In the genomic region with DNA sequence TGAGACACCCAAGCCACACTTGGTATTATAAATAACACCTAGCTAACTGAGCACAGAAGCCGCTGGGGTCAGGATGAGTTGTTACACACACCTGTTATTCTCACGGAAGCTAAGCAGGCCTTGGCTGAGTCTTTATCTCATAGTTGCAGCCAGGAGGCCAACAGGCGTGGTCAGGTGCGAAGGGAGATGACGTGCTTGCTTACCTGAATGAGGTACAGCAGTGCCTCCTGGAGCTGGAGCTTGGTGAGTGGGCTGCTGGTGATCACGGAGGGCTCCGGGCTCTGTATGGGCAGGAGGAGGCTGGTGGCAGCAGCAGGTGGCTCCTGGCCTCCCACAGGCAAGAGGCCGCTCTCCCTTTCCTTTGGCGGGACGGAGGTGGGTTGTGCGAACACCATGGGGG, we compare ENCODE assay signal across 24 cellular contexts. TPM values are rescaled to one million over a fixed set of nuclear protein-coding genes. Genes with fewer than 3 reads are reported as not detected.
DNase-seq lines count a peak whose midpoint lies in the region; ATAC-seq and TF ChIP-seq lines count a peak whose summit lies in the region.
"Had no signal": no experiment of that assay in that cellular context is flagged by ENCODE, and none has a peak within 500 bp of the region (broad histone marks: within the 10 kb centered on the region; RNA-seq: fewer than 3 reads in every experiment).

No MANE protein-coding gene starts in this region.

- H3K27ac ChIP-seq in breast epithelium (peak overlapping the region; percentile 73 to 87), rectal smooth muscle tissue (ENCODE audit: low read depth, low read length) (peak overlapping the region; percentile 96)
- no peak overlapping the region for H3K27ac ChIP-seq in CD8-positive, alpha-beta T cell (ENCODE audit: low read depth, low read length)
- H3K27ac ChIP-seq: 22Rv1, SJCRH30 had no signal

- no peak for TF ChIP-seq POLR2A in breast epithelium (IDR thresholded peaks at IDR 0.05)

- no peak overlapping the region for H3K4me3 Mint-ChIP-seq in MCF 10A (ENCODE audit: unreplicated experiment)
- H3K4me3 Mint-ChIP-seq in CD8-positive, alpha-beta T cell, result no peak overlapping the region
- H3K4me3 Mint-ChIP-seq: activated CD4-positive, alpha-beta memory T cell treated with anti-CD3 and anti-CD28 coated beads for 36 hours; activated naive CD8-positive, alpha-beta T cell; HFFc6; neural crest cell; stimulated activated naive CD8-positive, alpha-beta T cell treated with anti-CD3 and anti-CD28 coated beads, Interleukin-15, Interleukin-2, amounts not matched to agents 100 ng/mL and 50 ng/mL, for 24 hours; T-cell had no signal

- H3K27me3 ChIP-seq in breast epithelium (no peaks in the 10 kb centered on the region), rectal smooth muscle tissue (ENCODE audit: control insufficient read depth, insufficient read depth, low read length) (no peaks in the 10 kb centered on the region)
- H3K27me3 ChIP-seq in CD8-positive, alpha-beta T cell (ENCODE audit: insufficient read depth, low read length), result no peaks in the 10 kb centered on the region
- H3K27me3 ChIP-seq: SJCRH30, tibial nerve had no signal

- H3K27ac Mint-ChIP-seq in MCF 10A (ENCODE audit: low read depth, unreplicated experiment), result no peak overlapping the region
- H3K27ac Mint-ChIP-seq in CD8-positive, alpha-beta T cell, result no peak overlapping the region
- H3K27ac Mint-ChIP-seq in activated naive CD4-positive, alpha-beta T cell treated with anti-CD3 and anti-CD28 coated beads, Interleukin-2, amount 50 U/mL, for 72 hours, result no peak overlapping the region
- H3K27ac Mint-ChIP-seq: activated CD4-positive, alpha-beta memory T cell treated with anti-CD3 and anti-CD28 coated beads for 36 hours; activated naive CD8-positive, alpha-beta T cell; HFFc6; stimulated activated naive CD8-positive, alpha-beta T cell treated with anti-CD3 and anti-CD28 coated beads, Interleukin-15, Interleukin-2, amounts not matched to agents 100 ng/mL and 50 ng/mL, for 24 hours had no signal

- CTCF ChIA-PET in MCF 10A (lab: Yijun Ruan, JAX), result interaction anchor here (0.6 to 3.0 kb wide), 6 partner anchors 9 to 635 kb away, joined by 3 to 21 read pairs (median 5); no protein-coding TSS in a partner anchor
- CTCF ChIA-PET in CD8-positive, alpha-beta T cell (lab: Charles Lee), result interaction anchor here (1.5 to 2.3 kb wide), 3 partner anchors 9 to 297 kb away, joined by 6 to 25 read pairs (median 11); no protein-coding TSS in a partner anchor

- POLR2A ChIA-PET in MCF 10A (lab: Yijun Ruan, JAX), result no interaction called here
- POLR2A ChIA-PET in CD8-positive, alpha-beta T cell (lab: Charles Lee), result interaction anchor here (0.9 kb wide), 1 partner anchor 296 kb away, joined by 3 read pairs; no protein-coding TSS in a partner anchor

- peaks cover 41% of the 10 kb centered on the region for H3K36me3 Mint-ChIP-seq in MCF 10A (ENCODE audit: insufficient read depth, unreplicated experiment)
- peaks cover 93% of the 10 kb centered on the region for H3K36me3 Mint-ChIP-seq in CD8-positive, alpha-beta T cell
- peaks cover 4 to 16% of the 10 kb centered on the region in 2 donors for H3K36me3 Mint-ChIP-seq in activated naive CD4-positive, alpha-beta T cell treated with anti-CD3 and anti-CD28 coated beads, Interleukin-2, amount 50 U/mL, for 72 hours

- peak; percentile 82 for ATAC-seq in left colon
- ATAC-seq in CD8-positive, alpha-beta T cell, result no peak
- ATAC-seq in activated naive CD4-positive, alpha-beta T cell treated with anti-CD3 and anti-CD28 coated beads, Interleukin-2, amount 50 U/mL, for 72 hours, result no peak

- TF ChIP-seq CTCF in breast epithelium (IDR thresholded peaks at IDR 0.05), result no peak
- TF ChIP-seq CTCF in MCF 10A (IDR thresholded peaks at IDR 0.05; ENCODE audit: unreplicated experiment), result no peak
- no peak for TF ChIP-seq CTCF in CD8-positive, alpha-beta T cell (IDR thresholded peaks at IDR 0.05)

- no TSS peak for BruUV-seq in MCF 10A (replicated peaks; lab: Mats Ljungman, UMichigan)

- no peaks in the 10 kb centered on the region for H3K9me3 ChIP-seq in breast epithelium
- no peaks in the 10 kb centered on the region for H3K9me3 ChIP-seq in CD8-positive, alpha-beta T cell (ENCODE audit: low read length)
- H3K9me3 ChIP-seq: lower lobe of right lung, tibial nerve had no signal

- no peaks in the 10 kb centered on the region for H3K4me1 Mint-ChIP-seq in MCF 10A (ENCODE audit: insufficient read depth, unreplicated experiment)
- no peaks in the 10 kb centered on the region for H3K4me1 Mint-ChIP-seq in CD8-positive, alpha-beta T cell (ENCODE audit: low read depth)
- H3K4me1 Mint-ChIP-seq: neural crest cell had no signal

- H3K9ac ChIP-seq in rectal smooth muscle tissue (ENCODE audit: low read length), result no peak overlapping the region

- H3K36me3 ChIP-seq in breast epithelium (no peaks in the 10 kb centered on the region), rectal smooth muscle tissue (ENCODE audit: control insufficient read depth, insufficient read depth, low read length) (peaks cover 30% of the 10 kb centered on the region)
- peaks cover 36% of the 10 kb centered on the region for H3K36me3 ChIP-seq in CD8-positive, alpha-beta T cell (ENCODE audit: insufficient read depth, low read length)

- no peaks in the 10 kb centered on the region for H3K4me1 ChIP-seq in breast epithelium
- peaks cover 29% of the 10 kb centered on the region for H3K4me1 ChIP-seq in rectal smooth muscle tissue (ENCODE audit: control insufficient read depth, insufficient read depth, low read length)
- no peaks in the 10 kb centered on the region for H3K4me1 ChIP-seq in CD8-positive, alpha-beta T cell (ENCODE audit: insufficient read depth, low read length)
- H3K4me1 ChIP-seq: lower lobe of right lung, SJCRH30 had no signal

- H3K9me3 Mint-ChIP-seq in MCF 10A (ENCODE audit: unreplicated experiment), result no peaks in the 10 kb centered on the region
- no peaks in the 10 kb centered on the region for H3K9me3 Mint-ChIP-seq in CD8-positive, alpha-beta T cell
- no peaks in the 10 kb centered on the region for H3K9me3 Mint-ChIP-seq in activated naive CD4-positive, alpha-beta T cell treated with anti-CD3 and anti-CD28 coated beads, Interleukin-2, amount 50 U/mL, for 72 hours
- H3K9me3 Mint-ChIP-seq: HFFc6; stimulated activated naive CD8-positive, alpha-beta T cell treated with anti-CD3 and anti-CD28 coated beads, Interleukin-15, Interleukin-2, amounts not matched to agents 100 ng/mL and 50 ng/mL, for 24 hours; T-cell had no signal

- DNase-seq in breast epithelium (ENCODE audit: low spot score in 2 of 2) (no peak), MCF 10A (ENCODE audit: unreplicated experiment) (no peak), left colon (no peak), HuH-7 (ENCODE audit: low spot score) (no peak), AML-193 (lab: John Stamatoyannopoulos, UW) (no peak)
- DNase-seq in CD8-positive, alpha-beta T cell, result no peak
- DNase-seq in activated naive CD4-positive, alpha-beta T cell treated with anti-CD3 and anti-CD28 coated beads, Interleukin-2, amount 50 U/mL, for 72 hours (ENCODE audit: low spot score in 2 of 2), result no peak
- DNase-seq: activated CD4-positive, alpha-beta memory T cell treated with anti-CD3 and anti-CD28 coated beads for 36 hours; activated CD4-positive, CD25-positive, alpha-beta regulatory T cell treated with anti-CD3 and anti-CD28 coated beads, Interleukin-2, amount 50 U/mL, for 72 hours; cerebellar nuclear complex; HFFc6; Karpas-422; lower lobe of right lung; NCI-H1436; NCI-H2081 treated with DMSO at 0.1 percent for 48 hours; NCI-H774; SJCRH30; T-cell had no signal

- H3K4me3 ChIP-seq in breast epithelium (no peak overlapping the region), rectal smooth muscle tissue (ENCODE audit: low read length) (no peak overlapping the region)
- H3K4me3 ChIP-seq in CD8-positive, alpha-beta T cell (ENCODE audit: low read depth, low read length), result no peak overlapping the region
- H3K4me3 ChIP-seq: lower lobe of right lung, SJCRH30, tibial nerve had no signal

- H3K27me3 Mint-ChIP-seq in MCF 10A (ENCODE audit: insufficient read depth, unreplicated experiment), result peaks cover under 1% of the 10 kb centered on the region
- no peaks in the 10 kb centered on the region for H3K27me3 Mint-ChIP-seq in CD8-positive, alpha-beta T cell (ENCODE audit: low read depth)
- H3K27me3 Mint-ChIP-seq: activated CD4-positive, alpha-beta memory T cell treated with anti-CD3 and anti-CD28 coated beads for 36 hours; activated naive CD8-positive, alpha-beta T cell; stimulated activated naive CD8-positive, alpha-beta T cell treated with anti-CD3 and anti-CD28 coated beads, Interleukin-15, Interleukin-2, amounts not matched to agents 100 ng/mL and 50 ng/mL, for 24 hours; T-cell had no signal

- intact Hi-C loops in breast epithelium (cut with DNase I; ENCODE audit: low total_unique reads), result no loop called here
- intact Hi-C loops in MCF 10A (cut with micrococcal nuclease), result loop anchor here (10.0 kb wide), 1 partner anchor 86 kb away; no protein-coding TSS in a partner anchor
- intact Hi-C loops in left colon (cut with DNase I, micrococcal nuclease), result no loop called here
- intact Hi-C loops in CD8-positive, alpha-beta T cell (cut with DNase I, micrococcal nuclease), result no loop called here

RNA-seq across cellular contexts. Expression of gene CACNA2D4, which starts 30.4 kb away (rescaled TPM):
- total RNA-seq in breast epithelium, result 10 to 100 TPM in 1 of 3 donors, 1 to 10 TPM in 2; 3.2 to 10.2 (median 3.3) TPM
- not detected in 2 replicates for total RNA-seq in MCF 10A (2022)
- 1 to 10 TPM; 5.1 to 5.9 TPM for total RNA-seq in left colon
- 1 to 10 TPM; 5.0 to 9.6 TPM for total RNA-seq in CD8-positive, alpha-beta T cell
- total RNA-seq in activated naive CD4-positive, alpha-beta T cell treated with anti-CD3 and anti-CD28 coated beads, Interleukin-2, amount 50 U/mL, for 72 hours, result 1 to 10 TPM; 3.8 to 5.4 TPM

RNA-seq across cellular contexts. Expression of gene DCP1B, which starts 55.4 kb away (rescaled TPM):
- total RNA-seq in breast epithelium, result 10 to 100 TPM; 12.2 to 20.8 (median 18.0) TPM
- total RNA-seq in MCF 10A (2022), result 5.5 and 6.0 TPM in 2 replicates
- total RNA-seq in left colon, result 10 to 100 TPM in 1 of 2 donors, 1 to 10 TPM in 1; 7.9 to 10.9 TPM
- total RNA-seq in CD8-positive, alpha-beta T cell, result 1 to 10 TPM; 3.0 TPM
- total RNA-seq in activated naive CD4-positive, alpha-beta T cell treated with anti-CD3 and anti-CD28 coated beads, Interleukin-2, amount 50 U/mL, for 72 hours, result 10 to 100 TPM in 1 of 2 donors, 1 to 10 TPM in 1; 9.0 to 13.6 TPM
